ENCODE assay signal across 7 cellular contexts in the genomic region with DNA sequence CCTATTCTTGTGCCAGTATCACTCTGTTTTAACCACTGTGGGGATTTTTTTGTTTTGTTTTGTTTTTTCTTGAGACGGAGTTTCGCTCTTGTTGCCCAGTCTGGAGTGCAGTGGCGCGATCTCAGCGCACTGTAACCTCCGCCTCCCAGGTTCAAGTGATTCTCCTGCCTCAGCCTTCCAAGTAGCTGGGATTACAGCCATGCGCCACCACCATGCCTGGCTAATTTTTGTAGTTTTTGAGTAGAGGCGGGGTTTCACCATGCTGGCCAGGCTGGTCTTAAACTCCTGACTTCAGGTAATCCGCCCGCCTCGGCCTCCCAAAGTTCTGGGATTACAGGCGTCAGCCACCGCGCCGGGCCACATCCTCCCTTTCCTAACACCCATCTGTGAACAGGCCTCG. TPM values are rescaled to one million over a fixed set of nuclear protein-coding genes. Genes with fewer than 3 reads are reported as not detected.
DNase-seq lines count a peak whose midpoint lies in the region; ATAC-seq, FAIRE-seq and TF ChIP-seq lines count a peak whose summit lies in the region.
"Not testable (repeated sequence)": the region's sequence is repeated elsewhere in the genome, so short reads cannot be mapped to it uniquely, and the experiment has no call there.

No MANE protein-coding gene starts in this region.

- H3K9me2 ChIP-seq in GM23338 (ENCODE audit: insufficient read depth), result not testable (repeated sequence)

- CTCF ChIA-PET in GM12878 (lab: Yijun Ruan, JAX), result interaction anchor here (1.4 kb wide), 2 partner anchors 83 to 90 kb away, joined by 4 read pairs; no protein-coding TSS in a partner anchor
- CTCF ChIA-PET in H1 (lab: Charles Lee; ENCODE audit: partially characterized antibody), result interaction anchor here (0.6 to 1.6 kb wide), 2 partner anchors 90 to 329 kb away, joined by 3 to 4 read pairs; no protein-coding TSS in a partner anchor

- not testable (repeated sequence) for H3K27me3 ChIP-seq in GM23338 (ENCODE audit: insufficient read depth); GM12878 (replicated peaks in 1 of 2; ENCODE audit: control insufficient read depth in 2 of 2, insufficient read depth in 2 of 2, low read length in 1 of 2); H1 (replicated peaks in 1 of 4; ENCODE audit: control insufficient read depth in 3 of 4, extremely low read depth in 1 of 4, insufficient read depth in 3 of 4, low read length in 3 of 4); right cardiac atrium (ENCODE audit: control insufficient read depth, insufficient read depth)

- not testable (repeated sequence) for H3K23me2 ChIP-seq in H1 (ENCODE audit: low read depth, low read length)

- not testable (repeated sequence) for TF ChIP-seq RAD21 in GM12878 (IDR thresholded peaks at IDR 0.05; ENCODE audit: insufficient read depth, low read depth, low read length); H1 (IDR thresholded peaks at IDR 0.05 in 1 of 2, conservative IDR thresholded peaks at IDR 0.05 in 1 of 2; ENCODE audit: low read depth in 2 of 2, low read length in 2 of 2)

- TF ChIP-seq CTCF in GM23338 (conservative IDR thresholded peaks at IDR 0.05; ENCODE audit: low read depth in 2 of 2); GM12878 (IDR thresholded peaks at IDR 0.05 in 2 of 3, conservative IDR thresholded peaks at IDR 0.05 in 1 of 3; ENCODE audit: control insufficient read depth in 2 of 3, extremely low read depth in 1 of 3, insufficient read depth in 1 of 3, low read depth in 3 of 3, low read length in 3 of 3); H1 (IDR thresholded peaks at IDR 0.05; ENCODE audit: control extremely low read depth in 1 of 3, insufficient read depth in 1 of 3, low read depth in 1 of 3, low read length in 3 of 3); natural killer cell (IDR thresholded peaks at IDR 0.05); progenitor cell of endocrine pancreas (IDR thresholded peaks at IDR 0.05; ENCODE audit: unreplicated experiment): not testable (repeated sequence)

- not testable (repeated sequence) for H3K4ac ChIP-seq in H1 (replicated peaks; ENCODE audit: insufficient read length, low read depth, low read length)

- not testable (repeated sequence) for TF ChIP-seq POLR2A in GM12878 (IDR thresholded peaks at IDR 0.05; ENCODE audit: low read depth, low read length); H1 (IDR thresholded peaks at IDR 0.05; ENCODE audit: control extremely low read depth in 1 of 2, low read depth in 2 of 2, low read length in 2 of 2)

- not testable (repeated sequence) for H3K18ac ChIP-seq in H1 (ENCODE audit: extremely low read depth, low read length)

- H3K27me3 Mint-ChIP-seq in GM23338 (ENCODE audit: insufficient read depth, low read depth, poor library complexity) (peaks cover 25% of the 10 kb centered on the region), progenitor cell of endocrine pancreas (peaks cover 11% of the 10 kb centered on the region)
- not testable (repeated sequence) for H3K27me3 Mint-ChIP-seq in natural killer cell (ENCODE audit: low read depth in 2 of 2)

- H3K4me1 ChIP-seq in GM23338 (ENCODE audit: insufficient read depth), result peaks cover 36% of the 10 kb centered on the region
- H3K4me1 ChIP-seq in GM12878 (ENCODE audit: control insufficient read depth, insufficient read depth, low read length); right cardiac atrium (ENCODE audit: control insufficient read depth, insufficient read depth, low read length): not testable (repeated sequence)
- H3K4me1 ChIP-seq in H1 (replicated peaks in 1 of 4; ENCODE audit: control insufficient read depth in 3 of 4, insufficient read depth in 4 of 4, low read length in 3 of 4), result peaks cover 12 to 45% (median 38%) of the 10 kb centered on the region in 4 experiments

- not testable (repeated sequence) for H2BK5ac ChIP-seq in H1 (ENCODE audit: low read depth, low read length)

- H2AK5ac ChIP-seq in H1 (ENCODE audit: low read depth, low read length), result not testable (repeated sequence)

- TF ChIP-seq EP300 in GM12878 (IDR thresholded peaks at IDR 0.05; ENCODE audit: borderline replicate concordance in 1 of 2, control insufficient read depth in 1 of 2, low read depth in 2 of 2, low read length in 2 of 2); H1 (IDR thresholded peaks at IDR 0.05; ENCODE audit: borderline replicate concordance in 1 of 2, low read depth in 2 of 2, low read length in 2 of 2): not testable (repeated sequence)

- H3K27ac ChIP-seq in GM23338 (ENCODE audit: low read depth); GM12878 (ENCODE audit: control insufficient read depth, insufficient read depth); H1 (ENCODE audit: low read depth, low read length); right cardiac atrium (ENCODE audit: low read length): not testable (repeated sequence)
- 0 out of 2 replicates have a peak overlapping the region, but pooled peaks have one; percentile 31 for H3K27ac ChIP-seq in SK-N-MC

- not testable (repeated sequence) for H3K9ac ChIP-seq in SK-N-MC (ENCODE audit: insufficient read length); GM12878 (ENCODE audit: control insufficient read depth, insufficient read depth, low read length); H1 (replicated peaks in 1 of 4; ENCODE audit: extremely low read depth in 1 of 4, low read depth in 3 of 4, low read length in 3 of 4)

- not testable (repeated sequence) for H3K79me1 ChIP-seq in H1 (ENCODE audit: low read depth, low read length)

- not testable (repeated sequence) for BruUV-seq in GM12878 (replicated peaks; lab: Mats Ljungman, UMichigan)

- not testable (repeated sequence) for H3K4me3 Mint-ChIP-seq in GM23338; progenitor cell of endocrine pancreas (ENCODE audit: low read depth)
- peak overlapping the region; percentile 63 for H3K4me3 Mint-ChIP-seq in natural killer cell

- H3K79me2 ChIP-seq in GM23338 (replicated peaks; ENCODE audit: insufficient read depth); GM12878 (ENCODE audit: control insufficient read depth, insufficient read depth, low read length); H1 (ENCODE audit: control insufficient read depth in 1 of 2, insufficient read depth in 2 of 2, low read length in 2 of 2): not testable (repeated sequence)

- H3K23ac ChIP-seq in H1 (ENCODE audit: insufficient read length), result not testable (repeated sequence)

- H2BK20ac ChIP-seq in H1 (ENCODE audit: low read length), result 0 out of 2 replicates have a peak overlapping the region, but pooled peaks have one; percentile 86

- not testable (repeated sequence) for H3K36me3 ChIP-seq in GM23338 (ENCODE audit: insufficient read depth); SK-N-MC (ENCODE audit: insufficient read depth, low read length); GM12878 (ENCODE audit: control insufficient read depth in 2 of 2, insufficient read depth in 2 of 2, low read length in 1 of 2); H1 (ENCODE audit: control insufficient read depth in 2 of 4, insufficient read depth in 4 of 4, low read length in 3 of 4)

- peaks cover 45% of the 10 kb centered on the region for H3K4me1 Mint-ChIP-seq in GM23338
- H3K4me1 Mint-ChIP-seq in natural killer cell, result peaks cover 43 to 60% of the 10 kb centered on the region in 2 donors
- peaks cover 22% of the 10 kb centered on the region for H3K4me1 Mint-ChIP-seq in progenitor cell of endocrine pancreas (ENCODE audit: low read depth)

- H3F3A ChIP-seq in GM23338 (replicated peaks; ENCODE audit: low read depth), result peaks cover 31% of the 10 kb centered on the region; the same call in 1 of the 2 replicates

- in situ Hi-C loops in GM12878 (cut with MboI), result not testable (repeated sequence)

- not testable (repeated sequence) for H3K9me3 Mint-ChIP-seq in GM23338; natural killer cell; progenitor cell of endocrine pancreas (ENCODE audit: low read depth)

- H3K27ac Mint-ChIP-seq in GM23338 (0 out of 2 replicates have a peak overlapping the region, but pooled peaks have one; percentile 28), natural killer cell (peak overlapping the region; percentile 90 to 93), progenitor cell of endocrine pancreas (peak overlapping the region; percentile 8)

- not testable (repeated sequence) for H3K4me3 ChIP-seq in GM23338; SK-N-MC; GM12878; H1 (ENCODE audit: extremely low read depth in 1 of 4, insufficient read depth in 2 of 4, low read depth in 3 of 4, low read length in 4 of 4); right cardiac atrium (ENCODE audit: low read length)

- H4K5ac ChIP-seq in H1 (ENCODE audit: insufficient read length, low read depth, low read length), result not testable (repeated sequence)

- H4K8ac ChIP-seq in H1 (ENCODE audit: extremely low read depth, insufficient read depth, low read length), result not testable (repeated sequence)

- not testable (repeated sequence) for ATAC-seq in GM23338, GM12878, right cardiac atrium, natural killer cell

- H2BK12ac ChIP-seq in H1 (ENCODE audit: low read depth, low read length), result 0 out of 2 replicates have a peak overlapping the region, but pooled peaks have one; percentile 39

- RAD21 ChIA-PET in GM12878 (lab: Charles Lee; ENCODE audit: unreplicated experiment), result not testable (repeated sequence)

- POLR2A ChIA-PET in GM12878 (lab: Charles Lee), result not testable (repeated sequence)
- POLR2A ChIA-PET in H1 (lab: Charles Lee; ENCODE audit: partially characterized antibody), result interaction anchor here (1.2 to 3.0 kb wide), 3 partner anchors 11 to 26 kb away, joined by 3 to 14 read pairs (median 6); no protein-coding TSS in a partner anchor

- WGBS in GM12878 (ENCODE audit: insufficient coverage, insufficient replicate concordance, low lambda C conversion rate, missing lambda C conversion rate), result 62% methylated on average over 16 of the region's 16 CpGs
- 86% methylated on average over 16 of the region's 16 CpGs; no CpG with 5 or more reads in 1 of the 2 experiments for WGBS in H1 (ENCODE audit: extremely low coverage in 1 of 2, insufficient coverage in 1 of 2, insufficient read length in 1 of 2, insufficient replicate concordance in 2 of 2, low coverage in 1 of 2, low lambda C conversion rate in 2 of 2, missing lambda C conversion rate in 1 of 2), 2 experiments
- WGBS in right cardiac atrium, result 91% methylated on average over 16 of the region's 16 CpGs

- not testable (repeated sequence) for H2BK15ac ChIP-seq in H1 (ENCODE audit: low read length)

- not testable (repeated sequence) for DNase-seq in GM23338 (ENCODE audit: low spot score); SK-N-MC (ENCODE audit: low read depth, low spot score); GM12878 (ENCODE audit: low read depth, low spot score); H1 (ENCODE audit: low read depth in 1 of 2, low spot score in 2 of 2); natural killer cell; progenitor cell of endocrine pancreas (ENCODE audit: low spot score, unreplicated experiment)
- peak in 2 of 3 donors; percentile 20 to 29 for DNase-seq in right cardiac atrium

- SMC1A ChIA-PET in GM12878 (lab: Charles Lee; ENCODE audit: uncharacterized antibody, unreplicated experiment), result not testable (repeated sequence)

- peak overlapping the region; percentile 59 for H4K91ac ChIP-seq in H1 (replicated peaks; ENCODE audit: insufficient read length, low read length)

- FAIRE-seq in GM12878 (lab: Jason Lieb, UNC); H1 (lab: Jason Lieb, UNC): not testable (repeated sequence)

- not testable (repeated sequence) for H4K20me1 ChIP-seq in GM23338 (replicated peaks; ENCODE audit: insufficient read depth); GM12878 (ENCODE audit: control insufficient read depth, insufficient read depth); H1 (replicated peaks in 1 of 2; ENCODE audit: control insufficient read depth in 1 of 2, insufficient read depth in 2 of 2, low read length in 2 of 2)

- not testable (repeated sequence) for H3K56ac ChIP-seq in H1 (replicated peaks; ENCODE audit: insufficient read length, low read depth, low read length)

- H3K9me3 ChIP-seq in SK-N-MC (ENCODE audit: low read depth, low read length); GM12878 (replicated peaks; ENCODE audit: control insufficient read depth, insufficient read depth, low read length); H1 (ENCODE audit: insufficient read depth in 2 of 2, low read depth in 1 of 2, low read length in 1 of 2); right cardiac atrium (ENCODE audit: control insufficient read depth, low read length): not testable (repeated sequence)

- not testable (repeated sequence) for H3K4me2 ChIP-seq in GM23338; GM12878 (ENCODE audit: control insufficient read depth, insufficient read depth); H1 (ENCODE audit: insufficient read depth in 1 of 2, low read depth in 2 of 2, low read length in 2 of 2)

- not testable (repeated sequence) for H2BK120ac ChIP-seq in H1 (replicated peaks; ENCODE audit: low read depth, low read length)

- H2AFZ ChIP-seq in GM23338; GM12878 (ENCODE audit: control insufficient read depth, low read depth, low read length); H1 (ENCODE audit: low read length): not testable (repeated sequence)

- intact Hi-C loops in GM12878 (cut with micrococcal nuclease; ENCODE audit: unreplicated experiment); right cardiac atrium (cut with DNase I): not testable (repeated sequence)
- intact Hi-C loops in natural killer cell (cut with micrococcal nuclease), result loop anchor here (5.0 kb wide), 1 partner anchor 37 kb away; no protein-coding TSS in a partner anchor

- not testable (repeated sequence) for H3K14ac ChIP-seq in H1 (ENCODE audit: insufficient read length)

- H3K36me3 Mint-ChIP-seq in GM23338 (ENCODE audit: low read depth); natural killer cell; progenitor cell of endocrine pancreas (ENCODE audit: insufficient read depth): not testable (repeated sequence)

RNA-seq across cellular contexts. Expression of gene NOTCH1, which starts 28.8 kb away (rescaled TPM):
- 78.7 and 97.2 TPM in 2 replicates for total RNA-seq in GM23338 (2014; rRNA removed; shearing (Covaris generic))
- polyA plus RNA-seq in GM23338 (2016; fragmentation: Nextera tagmentation; extraction: Ambion mirVana) (9.9 and 10.3 TPM in 2 replicates), GM12878 (2011; rRNA removed) (1.4 TPM in 2 replicates), GM12878 (2014; fragmentation: Illumina TruSeq; extraction: Trizol) (1.1 and 2.7 TPM in 2 replicates), GM12878 (2014; fragmentation: Nextera tagmentation; extraction: Ambion mirVana) (under 1 TPM; 0.02 to 0.24 TPM), GM12878 (2014; rRNA removed) (12.4 and 12.7 TPM in 2 replicates), GM12878 (2016; fragmentation: Nextera tagmentation; extraction: Ambion mirVana) (1 to 10 TPM; 4.7 to 6.8 TPM), H1 (2011; rRNA removed) (6.9 and 19.9 TPM in 2 replicates), right cardiac atrium (10.8 TPM)
- 114 and 132 TPM in 2 replicates for total RNA-seq in GM12878 (2013; cell fraction: nucleolus; rRNA removed)
- total RNA-seq in GM12878 (2014; rRNA removed) (6.9 and 9.7 TPM in 2 replicates), GM12878 (2014; rRNA removed; fragmentation: Illumina TruSeq; extraction: Trizol) (1.8 and 2.5 TPM in 2 replicates), GM12878 (2021) (38.6 and 40.0 TPM in 2 replicates), right cardiac atrium (10 to 100 TPM; 20.4 to 31.9 (median 29.4) TPM), natural killer cell (100 to 1,000 TPM; 126 to 228 (median 192) TPM), progenitor cell of endocrine pancreas (109 and 130 TPM in 2 replicates)
- 2.6 TPM for polyA plus RNA-seq in GM12878 (2011; ENCODE audit: low read depth)
- polyA plus RNA-seq in GM12878 (2011; cell fraction: cytosol; rRNA removed), result 4.7 and 4.9 TPM in 2 replicates
- 31.3 and 51.1 TPM in 2 replicates for polyA plus RNA-seq in GM12878 (2011; cell fraction: nucleus; rRNA removed)
- 7.3 and 8.7 TPM in 2 replicates for polyA plus RNA-seq in GM12878 (2012)
- polyA minus RNA-seq in GM12878 (2011; rRNA and poly(A)+ RNA removed), result 4.2 and 12.3 TPM in 2 replicates
- polyA minus RNA-seq in GM12878 (2011; cell fraction: cytosol; rRNA and poly(A)+ RNA removed), result 20.2 and 32.2 TPM in 2 replicates
- 14.4 and 23.8 TPM in 2 replicates for polyA minus RNA-seq in GM12878 (2011; cell fraction: nucleus; rRNA and poly(A)+ RNA removed)
- total RNA-seq in H1 (2021; fragmentation: NEBNext Ultra II Directional; extraction: Animal tissue kit (Norgen Biotek cat#: 25700)), result 55.6 and 60.9 TPM in 2 replicates
- 7.3 TPM for polyA plus RNA-seq in H1 (2011; cell fraction: cytosol; rRNA removed)
- polyA plus RNA-seq in H1 (2011; cell fraction: nucleus; rRNA removed), result 41.0 TPM
- polyA plus RNA-seq in H1 (2012, experiment 1 of 2), result 17.4 to 31.4 TPM (median 28.7 TPM) in 4 replicates
- 20.1 TPM for polyA plus RNA-seq in H1 (2012, experiment 2 of 2)
- 33.5 TPM for polyA plus RNA-seq in H1 (2013, experiment 1 of 2)
- 26.3 TPM for polyA plus RNA-seq in H1 (2013, experiment 2 of 2)
- 12.2 and 13.8 TPM in 2 replicates for polyA minus RNA-seq in H1 (2011; rRNA and poly(A)+ RNA removed)
- polyA minus RNA-seq in H1 (2011; cell fraction: cytosol; rRNA and poly(A)+ RNA removed), result 58.8 TPM
- 41.9 TPM for polyA minus RNA-seq in H1 (2011; cell fraction: nucleus; rRNA and poly(A)+ RNA removed)

Comparison
In these comparisons a context has a peak if more than half of its experiments do, and no peak if none do; other contexts are left out.
1. H3K27ac Mint-ChIP-seq: peak in every context shown above with its lines; median percentile 92 in natural killer cell; 28 in GM23338; 8 in progenitor cell of endocrine pancreas.